In genomic region chr6:150717419-150717818, GRCh38 we compare ENCODE assay signal across 20 cellular contexts.
DNase-seq lines count a peak whose midpoint lies in the region; ATAC-seq, FAIRE-seq and TF ChIP-seq lines count a peak whose summit lies in the region.
"Had no signal": no experiment of that assay in that cellular context is flagged by ENCODE, and none has a peak within 500 bp of the region (broad histone marks: within the 10 kb centered on the region; RNA-seq: fewer than 3 reads in every experiment).

No MANE protein-coding gene starts in this region.

- WGBS in hepatocyte (ENCODE audit: low lambda C conversion rate, missing lambda C conversion rate): 74% methylated on average over 8 of the region's 8 CpGs
- WGBS in pancreas, 2 donors: 53 to 54% methylated on average over 8 of the region's 8 CpGs

- H3K27ac ChIP-seq in hepatocyte: no peak overlapping the region
- H3K27ac ChIP-seq in pancreas: no peak overlapping the region
- H3K27ac ChIP-seq: breast epithelium, prostate gland, thoracic aorta had no signal

- no peak overlapping the region for H2AFZ ChIP-seq in hepatocyte

- H3K9me2 ChIP-seq in hepatocyte (replicated peaks; ENCODE audit: insufficient read depth): no peaks in the 10 kb centered on the region

- no peaks in the 10 kb centered on the region for H3K79me2 ChIP-seq in hepatocyte

- H3K27me3 ChIP-seq in H7 (ENCODE audit: control insufficient read depth, insufficient read depth, low read length) (no peaks in the 10 kb centered on the region), hepatocyte (no peaks in the 10 kb centered on the region), pancreas (no peaks in the 10 kb centered on the region)
- H3K27me3 ChIP-seq: breast epithelium had no signal

- H3K4me1 ChIP-seq in hepatocyte (ENCODE audit: insufficient read depth) (peaks cover 10% of the 10 kb centered on the region), pancreas (peaks cover 0 to 6% (median 4%) of the 10 kb centered on the region in 3 donors)
- H3K4me1 ChIP-seq: breast epithelium, prostate gland had no signal

- H3K27me3 Mint-ChIP-seq in osteocyte (ENCODE audit: unreplicated experiment): peaks cover 25% of the 10 kb centered on the region
- H3K27me3 Mint-ChIP-seq: effector memory CD8-positive, alpha-beta T cell; IgD-negative memory B cell had no signal

- H4K20me1 ChIP-seq in hepatocyte (ENCODE audit: insufficient read depth, poor library complexity, severe bottlenecking): no peaks in the 10 kb centered on the region

- ATAC-seq in pancreas (peak; percentile 53 to 73 (median 69)), HG02938 (IDR thresholded peaks at IDR 0.05; ENCODE audit: unreplicated experiment) (no peak), HG03039 (IDR thresholded peaks at IDR 0.05; ENCODE audit: unreplicated experiment) (no peak)
- ATAC-seq: effector memory CD8-positive, alpha-beta T cell had no signal

- H3K4me1 Mint-ChIP-seq in osteocyte (ENCODE audit: unreplicated experiment): peaks cover 1% of the 10 kb centered on the region

- TF ChIP-seq CTCF in hepatocyte (IDR thresholded peaks at IDR 0.05; ENCODE audit: poor library complexity) (no peak), pancreas (IDR thresholded peaks at IDR 0.05) (no peak), osteocyte (IDR thresholded peaks at IDR 0.05) (no peak)

- H3K4me2 ChIP-seq in hepatocyte: no peak overlapping the region

- no peaks in the 10 kb centered on the region for H3K9me3 Mint-ChIP-seq in osteocyte (ENCODE audit: unreplicated experiment)
- H3K9me3 Mint-ChIP-seq: activated CD4-positive, alpha-beta T cell treated with anti-CD3 and anti-CD28 coated beads, Interleukin-2, amount 10 ng/mL, durations not matched to agents 24 days and 14 days; effector memory CD8-positive, alpha-beta T cell; IgD-negative memory B cell had no signal

- no peak overlapping the region for H3K4me3 ChIP-seq in H7 (ENCODE audit: insufficient read depth, low read depth, low read length)
- H3K4me3 ChIP-seq in hepatocyte: no peak overlapping the region
- no peak overlapping the region for H3K4me3 ChIP-seq in pancreas
- H3K4me3 ChIP-seq: breast epithelium, prostate gland, thoracic aorta had no signal

- intact Hi-C loops in pancreas (cut with DNase I): no loop called here

- no peak overlapping the region for H3K4me3 Mint-ChIP-seq in osteocyte (ENCODE audit: unreplicated experiment)
- H3K4me3 Mint-ChIP-seq: activated CD4-positive, alpha-beta T cell treated with anti-CD3 and anti-CD28 coated beads, Interleukin-2, amount 10 ng/mL, durations not matched to agents 24 days and 14 days; activated naive CD8-positive, alpha-beta T cell; effector memory CD8-positive, alpha-beta T cell; IgD-negative memory B cell had no signal

- H3K36me3 ChIP-seq in H7 (replicated peaks; ENCODE audit: control insufficient read depth, insufficient read depth, low read length) (no peaks in the 10 kb centered on the region), hepatocyte (replicated peaks; ENCODE audit: insufficient read depth, low read depth) (no peaks in the 10 kb centered on the region), pancreas (no peaks in the 10 kb centered on the region)
- H3K36me3 ChIP-seq: breast epithelium, prostate gland, thoracic aorta had no signal

- no peak for FAIRE-seq in pancreas (lab: Jason Lieb, UNC)

- DNase-seq in H7 (peak; percentile 53), NCI-H345 (lab: John Stamatoyannopoulos, UW) (peak; percentile 25), hepatocyte (ENCODE audit: low spot score) (peak; percentile 60), pancreas (peak in 3 of 6 donors; percentile 13 to 35 (median 24)), osteocyte (ENCODE audit: extremely low spot score, unreplicated experiment) (no peak), medulla oblongata (ENCODE audit: extremely low spot score) (no peak)
- DNase-seq: activated CD4-positive, alpha-beta T cell treated with anti-CD3 and anti-CD28 coated beads, Interleukin-2, amount 10 ng/mL, durations not matched to agents 24 days and 14 days; activated T-cell treated with anti-CD3 and anti-CD28 coated beads, Interleukin-2, amount 50 U/mL, for 1 hour; C1 segment of cervical spinal cord; effector memory CD8-positive, alpha-beta T cell; foreskin fibroblast; SHP77 treated with DMSO at 0.1 percent for 48 hours; T-helper 9 cell had no signal

- H3K27ac Mint-ChIP-seq in osteocyte (ENCODE audit: unreplicated experiment): no peak overlapping the region
- H3K27ac Mint-ChIP-seq: activated CD4-positive, alpha-beta T cell treated with anti-CD3 and anti-CD28 coated beads, Interleukin-2, amount 10 ng/mL, durations not matched to agents 24 days and 14 days; activated naive CD8-positive, alpha-beta T cell; effector memory CD8-positive, alpha-beta T cell had no signal

- no peaks in the 10 kb centered on the region for H3K9me3 ChIP-seq in hepatocyte (ENCODE audit: low read depth)
- no peaks in the 10 kb centered on the region for H3K9me3 ChIP-seq in pancreas
- H3K9me3 ChIP-seq: breast epithelium, prostate gland, thoracic aorta had no signal

- no peaks in the 10 kb centered on the region for H3K36me3 Mint-ChIP-seq in osteocyte (ENCODE audit: unreplicated experiment)
- H3K36me3 Mint-ChIP-seq: activated naive CD8-positive, alpha-beta T cell had no signal

Comparison
In these comparisons a context has a peak if more than half of its experiments do, and no peak if none do; other contexts are left out.
1. DNase-seq: peak in H7 (single experiment), NCI-H345 (single experiment) and hepatocyte (single experiment); none in osteocyte (single experiment) and medulla oblongata (single experiment).
2. ATAC-seq: peak in pancreas (4 of 4); none in HG02938 (single experiment) and HG03039 (single experiment).